12 cellular contexts compared by ENCODE assay signal in the genomic region with DNA sequence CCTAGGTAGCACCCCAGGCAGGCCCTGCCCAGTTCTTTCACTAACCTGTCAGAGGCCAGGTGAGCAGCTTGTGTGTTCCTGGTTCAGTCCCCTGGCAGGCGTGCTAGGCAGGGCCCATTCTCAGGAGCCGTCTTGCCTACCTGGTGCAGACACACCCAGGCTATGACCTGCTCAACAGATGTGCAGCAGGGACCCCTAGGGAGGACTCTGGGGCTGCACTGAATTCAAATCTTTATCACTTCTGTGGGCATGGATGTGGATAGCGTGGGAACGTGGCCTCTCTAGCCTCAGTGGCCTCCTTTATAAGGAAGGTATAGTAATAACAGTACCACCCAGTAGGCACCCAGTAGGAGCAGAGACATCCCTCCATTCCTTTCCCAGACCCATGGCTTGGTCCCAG. TPM values are rescaled to one million over a fixed set of nuclear protein-coding genes. Genes with fewer than 3 reads are reported as not detected.
A peak's percentile ranks its signal among the peaks of the same experiment; 100 is the strongest.
DNase-seq lines count a peak whose midpoint lies in the region; ATAC-seq, FAIRE-seq and TF ChIP-seq lines count a peak whose summit lies in the region.
"Had no signal": no experiment of that assay in that cellular context is flagged by ENCODE, and none has a peak within 500 bp of the region (broad histone marks: within the 10 kb centered on the region; RNA-seq: fewer than 3 reads in every experiment).

No MANE protein-coding gene starts in this region.

- TF ChIP-seq RAD21 in HepG2 (CRISPR knock-in tag; IDR thresholded peaks at IDR 0.05): no peak

- no peak for TF ChIP-seq POLR2A in HepG2 (IDR thresholded peaks at IDR 0.05; ENCODE audit: insufficient read depth in 1 of 2, low read depth in 2 of 2, low read length in 2 of 2)

- BruUV-seq in HepG2 (replicated peaks; lab: Mats Ljungman, UMichigan): no TSS peak

- TF ChIP-seq EP300 in HepG2 (IDR thresholded peaks at IDR 0.05; ENCODE audit: low read depth in 2 of 2, low read length in 2 of 2): no peak
- TF ChIP-seq EP300 in HepG2 (CRISPR knock-in tag; IDR thresholded peaks at IDR 0.05; ENCODE audit: borderline replicate concordance): no peak

- H3K4me2 ChIP-seq in HepG2 (ENCODE audit: low read depth, low read length): no peak overlapping the region

- ATAC-seq in GM18870 (IDR thresholded peaks at IDR 0.05; ENCODE audit: unreplicated experiment): peak; percentile 3
- ATAC-seq in HG03025 (IDR thresholded peaks at IDR 0.05; ENCODE audit: low FRiP score, unreplicated experiment): peak; percentile 3
- ATAC-seq in HepG2: peak; percentile 8
- no peak for ATAC-seq in left lung
- no peak for ATAC-seq in GM21390 (IDR thresholded peaks at IDR 0.05; ENCODE audit: unreplicated experiment)

- H3K27me3 ChIP-seq in HepG2 (ENCODE audit: control insufficient read depth in 1 of 2, insufficient read depth in 2 of 2, low read length in 2 of 2) (peaks cover 0 to 22% of the 10 kb centered on the region in 2 experiments; a peak in 3 of 5 replicates), left lung (no peaks in the 10 kb centered on the region)

- DNase-seq in NCI-H2171 treated with DMSO at 0.1 percent for 48 hours (lab: John Stamatoyannopoulos, UW) (peak; percentile 41), HepG2 (ENCODE audit: low spot score) (no peak), left lung (no peak), hypothalamus (lab: John Stamatoyannopoulos, UW) (no peak), kidney (no peak)

- H3K9ac ChIP-seq in HepG2 (ENCODE audit: insufficient read depth, low read depth, low read length) (no peak overlapping the region), kidney (ENCODE audit: low read length in 2 of 2) (no peak overlapping the region)

- H3K36me3 ChIP-seq in HepG2 (replicated peaks in 1 of 2; ENCODE audit: control insufficient read depth in 1 of 2, insufficient read depth in 2 of 2, low read length in 2 of 2) (peaks cover 3 to 19% of the 10 kb centered on the region in 2 experiments; a peak in 4 of 5 replicates), left lung (peaks cover 0 to 29% of the 10 kb centered on the region in 2 donors), kidney (ENCODE audit: control insufficient read depth in 1 of 2, insufficient read depth in 2 of 2, low read length in 2 of 2) (peaks cover 5 to 15% of the 10 kb centered on the region in 2 donors)

- H3K79me2 ChIP-seq in HepG2 (ENCODE audit: insufficient read depth, low read length): no peaks in the 10 kb centered on the region

- in situ Hi-C loops in HepG2 (cut with HindIII; ENCODE audit: extremely low pct_ligation_motif_present, low pct_unique_long_range_greater_than_20kb): loop anchor here (25.0 kb wide), 1 partner anchor 509 kb away; no protein-coding TSS in a partner anchor

- TF ChIP-seq CTCF in HepG2 (CRISPR knock-in tag; IDR thresholded peaks at IDR 0.05) (no peak), left lung (IDR thresholded peaks at IDR 0.05) (no peak), kidney (IDR thresholded peaks at IDR 0.05; ENCODE audit: borderline replicate concordance, extremely low read depth, insufficient read depth) (no peak)

- CTCF ChIA-PET in HepG2 (lab: Yijun Ruan, JAX; ENCODE audit: low intra/inter-chr PET ratio, low total read pairs): interaction anchor here (0.7 to 1.8 kb wide), 7 partner anchors 157 to 649 kb away, joined by 3 to 14 read pairs (median 6); a partner anchor contains a TSS

- peaks cover 33% of the 10 kb centered on the region for H3K4me1 ChIP-seq in HepG2 (ENCODE audit: insufficient read depth, low read length)
- H3K4me1 ChIP-seq in left lung: no peaks in the 10 kb centered on the region
- no peaks in the 10 kb centered on the region for H3K4me1 ChIP-seq in kidney (ENCODE audit: control insufficient read depth in 1 of 2, insufficient read depth in 1 of 2, low read depth in 1 of 2, low read length in 2 of 2)

- WGBS in HepG2 (ENCODE audit: low lambda C conversion rate): 20% methylated on average over 2 of the region's 4 CpGs

- peaks cover 7% of the 10 kb centered on the region; the same call in 1 of the 2 replicates for H4K20me1 ChIP-seq in HepG2 (ENCODE audit: insufficient read depth, low read length)

- intact Hi-C loops in HepG2 (cut with micrococcal nuclease; ENCODE audit: unreplicated experiment) (loop anchor here (10.0 kb wide), 3 partner anchors 341 to 991 kb away; a partner anchor contains a TSS), left lung (cut with DNase I) (no loop called here), kidney (cut with DNase I) (no loop called here)

- H3K27ac ChIP-seq in HepG2 (ENCODE audit: extremely low read length, insufficient read depth, low read length) (no peak overlapping the region), left lung (no peak overlapping the region), kidney (ENCODE audit: low read depth in 2 of 2, low read length in 2 of 2) (no peak overlapping the region)
- H3K27ac ChIP-seq: WERI-Rb-1 had no signal

- FAIRE-seq in HepG2 (lab: Jason Lieb, UNC): no peak
- FAIRE-seq in kidney (lab: Jason Lieb, UNC): no peak

- no peak overlapping the region for H3K4me3 ChIP-seq in HepG2 (replicated peaks in 1 of 3; ENCODE audit: insufficient read depth in 1 of 3, low read depth in 2 of 3, low read length in 3 of 3)
- no peak overlapping the region for H3K4me3 ChIP-seq in left lung
- no peak overlapping the region for H3K4me3 ChIP-seq in kidney (ENCODE audit: low read length in 2 of 2)

- POLR2A ChIA-PET in HepG2 (lab: Yijun Ruan, JAX): interaction anchor here (0.7 to 1.9 kb wide), 2 partner anchors 60 to 519 kb away, joined by 3 to 4 read pairs; no protein-coding TSS in a partner anchor

- H2AFZ ChIP-seq in HepG2 (ENCODE audit: low read length): no peak overlapping the region

- H3K9me3 ChIP-seq in HepG2 (ENCODE audit: low read length): no peaks in the 10 kb centered on the region
- no peaks in the 10 kb centered on the region for H3K9me3 ChIP-seq in left lung
- no peaks in the 10 kb centered on the region for H3K9me3 ChIP-seq in kidney (ENCODE audit: control insufficient read depth in 1 of 2, low read length in 2 of 2)

TF ChIP-seq in HepG2, 621 proteins besides CTCF, POLR2A, EP300 and RAD21 (continues in another document):
- no peak for TF ChIP-seq JARID2 (CRISPR knock-in tag; IDR thresholded peaks at IDR 0.05; ENCODE audit: insufficient replicate concordance)
- no peak for TF ChIP-seq ZNF264 (CRISPR knock-in tag; IDR thresholded peaks at IDR 0.05)
- no peak for TF ChIP-seq ZNF629 (CRISPR knock-in tag; conservative IDR thresholded peaks at IDR 0.05)
- TF ChIP-seq POGZ (CRISPR knock-in tag; IDR thresholded peaks at IDR 0.05): no peak

RNA-seq across cellular contexts. Expression of a gene that starts 48.4 kb away (rescaled TPM):
- total RNA-seq in HepG2 (2016; rRNA removed; fragmentation: Illumina TruSeq; extraction: Trizol) (78.9 and 110 TPM in 2 replicates), left lung (100 to 1,000 TPM in 1 of 2 donors, 10 to 100 TPM in 1; 86.6 to 106 TPM), kidney (85.4 TPM)
- total RNA-seq in HepG2 (2016; cell fraction: cytosol; rRNA removed; fragmentation: Illumina TruSeq; extraction: Trizol; ENCODE audit: low read depth): 5.7 and 5.8 TPM in 2 replicates
- total RNA-seq in HepG2 (2016; cell fraction: insoluble cytoplasmic fraction; rRNA removed; fragmentation: Illumina TruSeq; extraction: Trizol): 79.4 and 115 TPM in 2 replicates
- 23.2 and 24.7 TPM in 2 replicates for total RNA-seq in HepG2 (2016; cell fraction: membrane; rRNA removed; fragmentation: Illumina TruSeq; extraction: Trizol)
- total RNA-seq in HepG2 (2016; cell fraction: nucleus; rRNA removed; fragmentation: Illumina TruSeq; extraction: Trizol): 42.5 and 48.0 TPM in 2 replicates
- polyA plus RNA-seq in HepG2 (2011; rRNA removed) (61.5 and 73.0 TPM in 2 replicates), kidney (ENCODE audit: insufficient read depth, low read depth, low replicate concordance) (110 TPM)
- polyA plus RNA-seq in HepG2 (2011; cell fraction: cytosol; rRNA removed): 65.3 and 72.4 TPM in 2 replicates
- polyA plus RNA-seq in HepG2 (2011; cell fraction: nucleus; rRNA removed): 45.0 and 54.5 TPM in 2 replicates
- 45.1 and 56.7 TPM in 2 replicates for polyA plus RNA-seq in HepG2 (2012)
- 3.1 TPM in 2 replicates for polyA plus RNA-seq in HepG2 (2016; cell fraction: cytosol; fragmentation: Illumina TruSeq; extraction: Trizol; ENCODE audit: low read depth)
- polyA plus RNA-seq in HepG2 (2016; cell fraction: insoluble cytoplasmic fraction; fragmentation: Illumina TruSeq; extraction: Trizol; ENCODE audit: low read depth): 88.2 and 92.6 TPM in 2 replicates
- 9.5 and 11.4 TPM in 2 replicates for polyA plus RNA-seq in HepG2 (2016; cell fraction: membrane; fragmentation: Illumina TruSeq; extraction: Trizol; ENCODE audit: low read depth)
- polyA plus RNA-seq in HepG2 (2016; cell fraction: nucleus; fragmentation: Illumina TruSeq; extraction: Trizol; ENCODE audit: insufficient read depth, low read depth): 55.3 and 58.5 TPM in 2 replicates
- 79.4 and 118 TPM in 2 replicates for polyA minus RNA-seq in HepG2 (2011; rRNA and poly(A)+ RNA removed; ENCODE audit: low replicate concordance)
- polyA minus RNA-seq in HepG2 (2011; cell fraction: cytosol; rRNA and poly(A)+ RNA removed): 62.2 and 79.1 TPM in 2 replicates
- polyA minus RNA-seq in HepG2 (2011; cell fraction: nucleus; rRNA and poly(A)+ RNA removed): 51.4 and 56.7 TPM in 2 replicates

RNA-seq across cellular contexts. Expression of a gene that starts 55.8 kb away (rescaled TPM):
- total RNA-seq in HepG2 (2016; rRNA removed; fragmentation: Illumina TruSeq; extraction: Trizol) (0.48 and 1.9 TPM in 2 replicates), left lung (under 1 TPM; 0.09 to 0.16 TPM), kidney (0.09 TPM)
- total RNA-seq in HepG2 (2016; cell fraction: cytosol; rRNA removed; fragmentation: Illumina TruSeq; extraction: Trizol; ENCODE audit: low read depth): 1.1 and 1.8 TPM in 2 replicates
- 0.79 and 1.6 TPM in 2 replicates for total RNA-seq in HepG2 (2016; cell fraction: insoluble cytoplasmic fraction; rRNA removed; fragmentation: Illumina TruSeq; extraction: Trizol)
- total RNA-seq in HepG2 (2016; cell fraction: membrane; rRNA removed; fragmentation: Illumina TruSeq; extraction: Trizol): 1.00 and 1.3 TPM in 2 replicates
- 4.4 and 6.0 TPM in 2 replicates for total RNA-seq in HepG2 (2016; cell fraction: nucleus; rRNA removed; fragmentation: Illumina TruSeq; extraction: Trizol)
- polyA plus RNA-seq in HepG2 (2011; rRNA removed) (0.38 and 0.42 TPM in 2 replicates), kidney (ENCODE audit: insufficient read depth, low read depth, low replicate concordance) (not detected)
- 0.04 and 0.06 TPM in 2 replicates for polyA plus RNA-seq in HepG2 (2011; cell fraction: cytosol; rRNA removed)
- polyA plus RNA-seq in HepG2 (2011; cell fraction: nucleus; rRNA removed): 3.4 and 3.5 TPM in 2 replicates
- 0.85 and 0.88 TPM in 2 replicates for polyA plus RNA-seq in HepG2 (2012)
- not detected in 2 replicates for polyA plus RNA-seq in HepG2 (2016; cell fraction: cytosol; fragmentation: Illumina TruSeq; extraction: Trizol; ENCODE audit: low read depth)
- polyA plus RNA-seq in HepG2 (2016; cell fraction: insoluble cytoplasmic fraction; fragmentation: Illumina TruSeq; extraction: Trizol; ENCODE audit: low read depth): 0.17 TPM in 1 of 2 replicates, not detected in the other
- polyA plus RNA-seq in HepG2 (2016; cell fraction: membrane; fragmentation: Illumina TruSeq; extraction: Trizol; ENCODE audit: low read depth): not detected in 2 replicates
- 2.0 and 2.1 TPM in 2 replicates for polyA plus RNA-seq in HepG2 (2016; cell fraction: nucleus; fragmentation: Illumina TruSeq; extraction: Trizol; ENCODE audit: insufficient read depth, low read depth)
- polyA minus RNA-seq in HepG2 (2011; rRNA and poly(A)+ RNA removed; ENCODE audit: low replicate concordance): 0.37 and 2.6 TPM in 2 replicates
- polyA minus RNA-seq in HepG2 (2011; cell fraction: cytosol; rRNA and poly(A)+ RNA removed): 0.18 and 1.3 TPM in 2 replicates
- polyA minus RNA-seq in HepG2 (2011; cell fraction: nucleus; rRNA and poly(A)+ RNA removed): 11.3 and 15.5 TPM in 2 replicates
- total RNA-seq: renal cortical epithelial cell, Right ventricle myocardium inferior had no signal
- polyA plus RNA-seq: esophagus had no signal

Comparison
In these comparisons a context has a peak if more than half of its experiments do, and no peak if none do; other contexts are left out.
1. ATAC-seq: peak in GM18870 (single experiment), HG03025 (single experiment) and HepG2 (single experiment); none in left lung (single experiment) and GM21390 (single experiment).